ENCODE assay signal across 1 cellular context in genomic region chr10:33031815-33032320, GRCh38.
TF ChIP-seq lines count a peak whose summit lies in the region.

No MANE protein-coding gene starts in this region.

TF ChIP-seq in endothelial cell of umbilical vein, 7 proteins besides CTCF, POLR2A, EP300 and RAD21:
- TF ChIP-seq POLR2AphosphoS5 (IDR thresholded peaks at IDR 0.05; ENCODE audit: insufficient read depth, low read depth, low read length) (no peak), GATA2 (IDR thresholded peaks at IDR 0.05; ENCODE audit: insufficient read depth, insufficient read length, low read depth, low read length) (no peak), EZH2 (IDR thresholded peaks at IDR 0.05; ENCODE audit: borderline replicate concordance, low read depth, low read length, severe bottlenecking) (no peak), FOS (IDR thresholded peaks at IDR 0.05; ENCODE audit: borderline replicate concordance, insufficient read depth, low read length) (no peak), MAX (IDR thresholded peaks at IDR 0.05; ENCODE audit: insufficient read depth, insufficient read length) (no peak), JUN (IDR thresholded peaks at IDR 0.05; ENCODE audit: borderline replicate concordance, insufficient read depth, insufficient read length, low read depth) (no peak), MYC (IDR thresholded peaks at IDR 0.05; ENCODE audit: low read depth, low read length) (no peak)
